8 cellular contexts compared by ENCODE assay signal in the genomic region with DNA sequence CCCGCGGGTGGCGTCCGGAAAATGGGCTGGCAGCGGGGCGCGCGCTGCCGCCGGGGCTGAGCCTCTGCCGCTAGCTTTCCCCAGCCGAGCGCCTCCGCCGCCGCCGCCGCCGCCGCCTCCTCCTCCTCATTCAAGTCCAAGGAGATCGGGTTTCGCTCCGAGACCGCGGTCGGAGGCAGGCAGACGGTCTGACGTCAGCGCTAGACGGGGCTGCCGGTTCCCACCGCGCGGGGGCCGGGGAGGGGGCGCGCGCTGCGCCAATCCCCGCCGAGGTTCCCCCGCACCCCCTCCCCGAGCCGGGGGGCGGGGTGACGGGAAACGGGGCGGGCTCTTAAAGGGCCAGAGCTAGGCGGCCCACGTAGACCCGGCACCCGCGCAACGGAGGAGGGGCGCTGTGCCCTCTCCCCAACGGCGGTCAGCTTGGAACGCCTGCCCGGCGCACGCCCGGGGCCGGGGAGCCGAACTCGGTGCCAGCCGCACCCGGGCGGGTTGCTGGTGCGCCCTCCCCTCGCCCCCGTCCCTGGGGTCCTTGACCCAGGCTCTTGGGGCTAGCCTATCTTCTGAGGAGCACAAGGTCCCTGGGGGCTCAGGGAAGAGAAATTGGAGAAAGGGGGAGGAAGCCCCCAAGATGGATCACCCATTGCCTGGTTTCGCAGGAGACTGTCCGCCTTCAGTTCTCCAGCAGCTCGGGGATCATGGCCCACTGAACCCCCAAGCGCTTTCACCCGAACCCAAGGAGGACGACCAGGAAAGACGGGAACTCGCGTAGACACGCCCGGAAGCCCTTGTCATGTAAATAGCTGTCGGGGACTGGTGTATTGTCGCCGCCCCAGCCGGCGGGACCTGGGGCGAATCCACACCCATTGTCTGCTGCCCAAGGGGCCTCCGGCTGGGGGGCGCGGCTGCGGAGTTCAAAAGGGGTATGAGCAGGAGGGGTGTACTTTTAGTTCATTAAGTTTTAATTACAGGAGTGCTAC. TPM values are rescaled to one million over a fixed set of nuclear protein-coding genes. Genes with fewer than 3 reads are reported as not detected.
DNase-seq lines count a peak whose midpoint lies in the region; ATAC-seq, FAIRE-seq and TF ChIP-seq lines count a peak whose summit lies in the region.

A gene with protein sequence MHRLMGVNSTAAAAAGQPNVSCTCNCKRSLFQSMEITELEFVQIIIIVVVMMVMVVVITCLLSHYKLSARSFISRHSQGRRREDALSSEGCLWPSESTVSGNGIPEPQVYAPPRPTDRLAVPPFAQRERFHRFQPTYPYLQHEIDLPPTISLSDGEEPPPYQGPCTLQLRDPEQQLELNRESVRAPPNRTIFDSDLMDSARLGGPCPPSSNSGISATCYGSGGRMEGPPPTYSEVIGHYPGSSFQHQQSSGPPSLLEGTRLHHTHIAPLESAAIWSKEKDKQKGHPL (minus strand): TSS at position 193 of the 977 bp plus-strand sequence. CDS start 433 bp downstream, outside the sequence.

- H3K18ac ChIP-seq in mesenchymal stem cell (ENCODE audit: low read depth in 1 of 2, low read length in 2 of 2), result peak within 1 kb of the TSS; percentile 10 to 87

- H3K23ac ChIP-seq in mesenchymal stem cell (ENCODE audit: low read length in 2 of 2), result peak within 1 kb of the TSS in 1 of 2 experiments; percentile 50

- peak within 1 kb of the TSS; percentile 85 for H3K4me2 ChIP-seq in mesenchymal stem cell (ENCODE audit: low read length, poor library complexity, severe bottlenecking)

- WGBS in mesenchymal stem cell, result under 1% methylated on average over 39 of the region's 92 CpGs

- H3K4me1 ChIP-seq in endocrine pancreas (ENCODE audit: control insufficient read depth, insufficient read depth, low read length) (no peaks in the 10 kb centered on the region), mesenchymal stem cell (ENCODE audit: control insufficient read depth, insufficient read depth, low read depth, low read length) (peaks cover 42% of the 10 kb centered on the region)

- FAIRE-seq in GM19239 (lab: Jason Lieb, UNC), result peak; percentile 57

- peaks cover 8% of the 10 kb centered on the region for H3K27me3 ChIP-seq in endocrine pancreas (ENCODE audit: control insufficient read depth, insufficient read depth, low read length)
- H3K27me3 ChIP-seq in mesenchymal stem cell (ENCODE audit: control insufficient read depth in 1 of 2, insufficient read depth in 1 of 2, low read length in 2 of 2), result peaks cover 0 to 10% of the 10 kb centered on the region in 2 experiments

- H3K9me3 ChIP-seq in endocrine pancreas (ENCODE audit: control insufficient read depth, low read length), result no peaks in the 10 kb centered on the region
- H3K9me3 ChIP-seq in mesenchymal stem cell (ENCODE audit: control insufficient read depth, low read length), result no peaks in the 10 kb centered on the region

- TF ChIP-seq CTCF in AG09309 (IDR thresholded peaks at IDR 0.05; ENCODE audit: control insufficient read depth, insufficient read depth, low read depth, low read length, missing control alignments), result no peak

- H4K8ac ChIP-seq in mesenchymal stem cell (ENCODE audit: low read length), result peak within 1 kb of the TSS; percentile 1

- H2BK15ac ChIP-seq in mesenchymal stem cell (ENCODE audit: low read depth, poor library complexity, severe bottlenecking), result peak within 1 kb of the TSS; percentile 26

- H2AFZ ChIP-seq in mesenchymal stem cell (ENCODE audit: low read depth, low read length), result peak within 1 kb of the TSS; percentile 60

- no peak within 1 kb of the TSS for H2AK5ac ChIP-seq in mesenchymal stem cell (ENCODE audit: low read length, severe bottlenecking)

- DNase-seq in AG09309 (ENCODE audit: low read depth), result peak; percentile 81
- DNase-seq in GM19239 (ENCODE audit: insufficient read length, low spot score), result peak; percentile 83
- DNase-seq in NCI-H748 (lab: John Stamatoyannopoulos, UW; ENCODE audit: unreplicated experiment), result peak; percentile 94
- DNase-seq in activated CD8-positive, alpha-beta memory T cell treated with anti-CD3 and anti-CD28 coated beads, Interleukin-2, amount 50 U/mL, for 24 hours (ENCODE audit: extremely low read depth), result peak; percentile 74
- peak; percentile 95 for DNase-seq in mesenchymal stem cell
- DNase-seq in stimulated activated CD4-positive, alpha-beta T cell treated with anti-CD3 and anti-CD28 coated beads, TNF-alpha, amount 100 ng/mL, for 48 hours (ENCODE audit: low read depth in 3 of 3), result peak; percentile 81 to 82 (median 81)

- peak within 1 kb of the TSS; percentile 11 for H4K91ac ChIP-seq in mesenchymal stem cell (ENCODE audit: low read length)

- peak within 1 kb of the TSS in 1 of 2 experiments; percentile 63 for H2BK12ac ChIP-seq in mesenchymal stem cell (ENCODE audit: low read length in 2 of 2)

- H3K14ac ChIP-seq in mesenchymal stem cell (ENCODE audit: low read length in 2 of 2), result peak within 1 kb of the TSS in 1 of 2 experiments; percentile 62

- H3K79me1 ChIP-seq in mesenchymal stem cell (replicated peaks; ENCODE audit: low read length, poor library complexity, severe bottlenecking), result peaks cover 24% of the 10 kb centered on the region

- peak; percentile 65 for ATAC-seq in HG03460 (IDR thresholded peaks at IDR 0.05; ENCODE audit: unreplicated experiment)

- H2BK120ac ChIP-seq in mesenchymal stem cell (ENCODE audit: low read depth, low read length), result peak within 1 kb of the TSS; percentile 36

- H3K4ac ChIP-seq in mesenchymal stem cell (ENCODE audit: low read depth in 1 of 2, low read length in 2 of 2), result peak within 1 kb of the TSS in 1 of 2 experiments; percentile 17

- H2BK5ac ChIP-seq in mesenchymal stem cell (ENCODE audit: low read depth, low read length, poor library complexity, severe bottlenecking), result peak within 1 kb of the TSS; percentile 5

- H3K9ac ChIP-seq in endocrine pancreas (ENCODE audit: control insufficient read depth, insufficient read depth, low read length), result peak within 1 kb of the TSS; percentile 51
- H3K9ac ChIP-seq in mesenchymal stem cell (ENCODE audit: low read length), result peak within 1 kb of the TSS; percentile 81

- H3K36me3 ChIP-seq in endocrine pancreas (ENCODE audit: control insufficient read depth, insufficient read depth, low read length) (no peaks in the 10 kb centered on the region), mesenchymal stem cell (ENCODE audit: control insufficient read depth in 1 of 2, insufficient read depth in 2 of 2, low read depth in 1 of 2, low read length in 2 of 2) (no peaks in the 10 kb centered on the region)

- H3K4me3 ChIP-seq in AG09309 (ENCODE audit: control insufficient read depth, low read depth, low read length) (peak within 1 kb of the TSS; percentile 52), endocrine pancreas (ENCODE audit: control insufficient read depth, insufficient read depth, low read length) (no peak within 1 kb of the TSS), mesenchymal stem cell (ENCODE audit: insufficient read depth in 1 of 2, low read depth in 1 of 2, low read length in 2 of 2) (peak within 1 kb of the TSS; percentile 72 to 81)

- peak within 1 kb of the TSS; percentile 19 for H3K27ac ChIP-seq in mesenchymal stem cell (ENCODE audit: low read length, poor library complexity, severe bottlenecking)

RNA-seq across cellular contexts. Expression of the gene that starts here (rescaled TPM):
- 6.5 TPM for polyA plus RNA-seq in mesenchymal stem cell (2013, experiment 1 of 2)
- polyA plus RNA-seq in mesenchymal stem cell (2013, experiment 2 of 2), result 5.8 TPM
